ENCODE assay signal across 2 cellular contexts in genomic region chr3:100216713-100217112, GRCh38.
TF ChIP-seq lines count a peak whose summit lies in the region.

No MANE protein-coding gene starts in this region.

TF ChIP-seq in GM23338, 12 proteins besides CTCF, POLR2A, EP300 and RAD21 (continued from another document):
- TF ChIP-seq REST (IDR thresholded peaks at IDR 0.05; ENCODE audit: unreplicated experiment) (no peak), ETS1 (IDR thresholded peaks at IDR 0.05) (no peak), EZH2 (IDR thresholded peaks at IDR 0.05; ENCODE audit: low read depth, unreplicated experiment) (no peak)
TF ChIP-seq in GM23338: peak in this region for 0.

TF ChIP-seq in SK-N-SH treated with all-trans-retinoic acid at 6 μM for 48 hours, 23 proteins besides CTCF, POLR2A, EP300 and RAD21 (continued from another document):
- TF ChIP-seq ISL1 (CRISPR knock-in tag; IDR thresholded peaks at IDR 0.05) = no peak
- no peak for TF ChIP-seq ZFP30 (CRISPR knock-in tag; IDR thresholded peaks at IDR 0.05)
- no peak for TF ChIP-seq ZFP3 (CRISPR knock-in tag; IDR thresholded peaks at IDR 0.05)
- TF ChIP-seq OSR1 (CRISPR knock-in tag; IDR thresholded peaks at IDR 0.05) = no peak
